In genomic region chrX:75107863-75108509, GRCh38 we compare ENCODE assay signal across 22 cellular contexts.
"Had no signal": no experiment of that assay in that cellular context is flagged by ENCODE, and none has a peak within 500 bp of the region (broad histone marks: within the 10 kb centered on the region; RNA-seq: fewer than 3 reads in every experiment).

No MANE protein-coding gene starts in this region.

- H3K4me3 ChIP-seq: colonic mucosa, esophagus muscularis mucosa, tibial nerve, uterus had no signal

- H3K27ac Mint-ChIP-seq: activated naive CD4-positive, alpha-beta T cell treated with anti-CD3 and anti-CD28 coated beads, Interleukin-2, amount 10 ng/mL, durations not matched to agents 7 days and 5 days; activated naive CD8-positive, alpha-beta T cell treated with anti-CD3 and anti-CD28 coated beads, Interleukin-2, amount 50 U/mL, for 24 hours; brain; natural killer cell treated with Interleukin-12 subunit alpha and Interleukin-12 subunit beta and Interleukin-15 and Interleukin-18, amount 100 ng/mL, for 72 hours; stimulated activated naive CD8-positive, alpha-beta T cell treated with anti-CD3 and anti-CD28 coated beads, Interleukin-15, Interleukin-2, amounts not matched to agents 100 ng/mL and 50 ng/mL, for 24 hours had no signal

- DNase-seq: activated CD8-positive, alpha-beta memory T cell treated with anti-CD3 and anti-CD28 coated beads for 24 hours; activated CD8-positive, alpha-beta memory T cell treated with anti-CD3 and anti-CD28 coated beads, Interleukin-2, amount 50 U/mL, for 48 hours; activated effector memory CD4-positive, alpha-beta T cell treated with Interleukin-2 at 50 U/mL for 16 hours; activated naive CD4-positive, alpha-beta T cell treated with anti-CD3 and anti-CD28 coated beads, Interleukin-2, amount 10 ng/mL, durations not matched to agents 7 days and 5 days; activated naive CD8-positive, alpha-beta T cell treated with anti-CD3 and anti-CD28 coated beads, Interleukin-2, amount 50 U/mL, for 24 hours; activated T-cell treated with anti-CD3 and anti-CD28 coated beads, Interleukin-2, amount 50 U/mL, for 48 hours; anterior cingulate cortex; central memory CD4-positive, alpha-beta T cell; colonic mucosa; hippocampal formation; kidney; mesenchymal stem cell; retina; stimulated activated CD4-positive, alpha-beta T cell treated with anti-CD3 and anti-CD28 coated beads, Interleukin-2, amount 100 ng/mL, for 24 hours; T1000; uterus had no signal

- H3K4me3 Mint-ChIP-seq: activated naive CD4-positive, alpha-beta T cell treated with anti-CD3 and anti-CD28 coated beads, Interleukin-2, amount 10 ng/mL, durations not matched to agents 7 days and 5 days; activated naive CD8-positive, alpha-beta T cell treated with anti-CD3 and anti-CD28 coated beads, Interleukin-2, amount 50 U/mL, for 24 hours; brain; natural killer cell treated with Interleukin-12 subunit alpha and Interleukin-12 subunit beta and Interleukin-15 and Interleukin-18, amount 100 ng/mL, for 72 hours; stimulated activated naive CD8-positive, alpha-beta T cell treated with anti-CD3 and anti-CD28 coated beads, Interleukin-15, Interleukin-2, amounts not matched to agents 100 ng/mL and 50 ng/mL, for 24 hours had no signal

- H3K4me1 Mint-ChIP-seq: activated naive CD4-positive, alpha-beta T cell treated with anti-CD3 and anti-CD28 coated beads, Interleukin-2, amount 10 ng/mL, durations not matched to agents 7 days and 5 days; activated naive CD8-positive, alpha-beta T cell treated with anti-CD3 and anti-CD28 coated beads, Interleukin-2, amount 50 U/mL, for 24 hours; brain had no signal

- H3K4me1 ChIP-seq: colonic mucosa, esophagus muscularis mucosa, tibial nerve, uterus had no signal

- H3K9me3 Mint-ChIP-seq: activated naive CD4-positive, alpha-beta T cell treated with anti-CD3 and anti-CD28 coated beads, Interleukin-2, amount 10 ng/mL, durations not matched to agents 7 days and 5 days; activated naive CD8-positive, alpha-beta T cell treated with anti-CD3 and anti-CD28 coated beads, Interleukin-2, amount 50 U/mL, for 24 hours; natural killer cell treated with Interleukin-12 subunit alpha and Interleukin-12 subunit beta and Interleukin-15 and Interleukin-18, amount 100 ng/mL, for 72 hours; stimulated activated naive CD8-positive, alpha-beta T cell treated with anti-CD3 and anti-CD28 coated beads, Interleukin-15, Interleukin-2, amounts not matched to agents 100 ng/mL and 50 ng/mL, for 24 hours had no signal

- H3K27me3 ChIP-seq: colonic mucosa, esophagus muscularis mucosa, tibial nerve, uterus had no signal

- ATAC-seq: activated CD4-positive, CD25-positive, alpha-beta regulatory T cell treated with anti-CD3 and anti-CD28 coated beads, Interleukin-2, amount 50 U/mL, for 24 hours; activated naive CD8-positive, alpha-beta T cell treated with anti-CD3 and anti-CD28 coated beads, Interleukin-2, amount 50 U/mL, for 24 hours had no signal

- H3K27me3 Mint-ChIP-seq: activated naive CD4-positive, alpha-beta T cell treated with anti-CD3 and anti-CD28 coated beads, Interleukin-2, amount 10 ng/mL, durations not matched to agents 7 days and 5 days; activated naive CD8-positive, alpha-beta T cell treated with anti-CD3 and anti-CD28 coated beads, Interleukin-2, amount 50 U/mL, for 24 hours; brain; natural killer cell treated with Interleukin-12 subunit alpha and Interleukin-12 subunit beta and Interleukin-15 and Interleukin-18, amount 100 ng/mL, for 72 hours; stimulated activated naive CD8-positive, alpha-beta T cell treated with anti-CD3 and anti-CD28 coated beads, Interleukin-15, Interleukin-2, amounts not matched to agents 100 ng/mL and 50 ng/mL, for 24 hours had no signal

- H3K9me3 ChIP-seq: colonic mucosa, esophagus muscularis mucosa, tibial nerve, uterus had no signal

- H3K36me3 ChIP-seq: colonic mucosa, tibial nerve, uterus had no signal

- H3K27ac ChIP-seq: colonic mucosa, esophagus muscularis mucosa, tibial nerve, uterus had no signal

- H3K36me3 Mint-ChIP-seq: natural killer cell treated with Interleukin-12 subunit alpha and Interleukin-12 subunit beta and Interleukin-15 and Interleukin-18, amount 100 ng/mL, for 72 hours had no signal
